ENCODE assay signal across 32 cellular contexts in the genomic region with DNA sequence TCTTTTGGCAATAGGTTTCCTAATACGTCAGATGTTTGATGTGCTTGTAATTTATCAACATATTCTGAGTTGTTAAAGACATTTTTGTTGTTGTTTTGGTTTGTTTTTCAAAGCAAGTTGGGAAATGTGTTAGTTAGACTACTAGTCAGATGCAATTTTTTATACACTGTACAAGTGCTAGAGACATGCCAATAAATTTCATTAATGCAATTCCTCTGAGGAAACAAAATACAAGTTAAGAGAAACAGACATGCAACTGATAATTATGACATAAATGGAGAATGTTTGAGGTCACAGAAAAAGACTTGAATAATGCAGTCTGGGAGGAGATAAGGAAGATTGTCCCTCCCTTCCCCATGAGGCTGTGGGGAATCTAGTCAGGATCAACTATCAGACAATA. TPM values are rescaled to one million over a fixed set of nuclear protein-coding genes. Genes with fewer than 3 reads are reported as not detected.
"Had no signal": no experiment of that assay in that cellular context is flagged by ENCODE, and none has a peak within 500 bp of the region (broad histone marks: within the 10 kb centered on the region; RNA-seq: fewer than 3 reads in every experiment).

No MANE protein-coding gene starts in this region.

- ATAC-seq: activated CD8-positive, alpha-beta T cell treated with anti-CD3 and anti-CD28 coated beads for 36 hours; activated T-cell treated with anti-CD3 and anti-CD28 coated beads, Interleukin-2, amount 50 U/mL, for 72 hours; activated T-helper 17 cell treated with anti-CD3 and anti-CD28 coated beads, Interleukin-2, amount 50 U/mL, for 72 hours had no signal

- H3K27ac ChIP-seq: PC-9 had no signal

- DNase-seq: activated CD4-positive, alpha-beta T cell treated with anti-CD3 and anti-CD28 coated beads, Interleukin-2, amount 10 ng/mL, durations not matched to agents 24 days and 14 days; activated CD4-positive, alpha-beta T cell treated with anti-CD3 and anti-CD28 coated beads, Interleukin-2, amount 50 U/mL, for 4 hours; activated CD8-positive, alpha-beta T cell treated with anti-CD3 and anti-CD28 coated beads for 36 hours; activated effector memory CD4-positive, alpha-beta T cell treated with anti-CD3 and anti-CD28 coated beads, Interleukin-2, amount 50 U/mL, for 16 hours; activated naive CD4-positive, alpha-beta T cell; activated naive CD4-positive, alpha-beta T cell treated with anti-CD3 and anti-CD28 coated beads, Interleukin-2, amount 50 U/mL, for 16 hours; activated naive CD8-positive, alpha-beta T cell treated with anti-CD3 and anti-CD28 coated beads for 36 hours; activated T-cell treated with anti-CD3 and anti-CD28 coated beads, Interleukin-2, amount 50 U/mL, for 1 hour; activated T-cell treated with anti-CD3 and anti-CD28 coated beads, Interleukin-2, amount 50 U/mL, for 72 hours; amniotic stem cell; aorta; Karpas-422; KBM-7; MG63; NCI-H1048; NCI-H1105 treated with DMSO at 0.1 percent for 48 hours; NCI-H1436; NCI-H1694; NCI-H1930; NCI-H2081 treated with DMSO at 0.1 percent for 48 hours; NCI-H510A; NCI-H526; NCI-H748 treated with DMSO at 0.1 percent for 48 hours; NK-92 treated with Interleukin-12 subunit alpha and Interleukin-12 subunit beta, amount 100 ng/mL, for 24 hours; PC-9; Right ventricle myocardium superior; T1000 had no signal

- H3K4me3 ChIP-seq: MG63, PC-9 had no signal

- H3K27me3 ChIP-seq: MG63 had no signal

RNA-seq across cellular contexts. Expression of gene OR51T1, which starts 5.9 kb away (rescaled TPM):
- total RNA-seq: activated CD4-positive, alpha-beta T cell treated with anti-CD3 and anti-CD28 coated beads, Interleukin-2, amount 10 ng/mL, durations not matched to agents 24 days and 14 days; activated CD8-positive, alpha-beta memory T cell treated with anti-CD3 and anti-CD28 coated beads for 36 hours; activated CD8-positive, alpha-beta T cell treated with anti-CD3 and anti-CD28 coated beads for 36 hours; activated naive CD8-positive, alpha-beta T cell treated with anti-CD3 and anti-CD28 coated beads for 36 hours; activated T-cell treated with anti-CD3 and anti-CD28 coated beads, Interleukin-2, amount 50 U/mL, for 72 hours; activated T-helper 17 cell treated with anti-CD3 and anti-CD28 coated beads, Interleukin-2, amount 50 U/mL, for 72 hours; aorta; cardiac septum; PC-9; Right ventricle myocardium superior; T-helper 1 cell treated with Interleukin-12 subunit alpha and Interleukin-12 subunit beta and Interleukin-4 antibody, amounts not matched to agents 30 ng/mL and 1 ng/mL, for 36 hours; T-helper 2 cell treated with Interferon-gamma antibody and Interleukin-4, amounts not matched to agents 100 ng/mL and 5 ng/mL, for 36 hours had no signal

RNA-seq across cellular contexts. Expression of gene OR51A7, which starts 16.0 kb away (rescaled TPM):
- total RNA-seq: activated CD4-positive, alpha-beta T cell treated with anti-CD3 and anti-CD28 coated beads, Interleukin-2, amount 10 ng/mL, durations not matched to agents 24 days and 14 days; activated CD8-positive, alpha-beta memory T cell treated with anti-CD3 and anti-CD28 coated beads for 36 hours; activated CD8-positive, alpha-beta T cell treated with anti-CD3 and anti-CD28 coated beads for 36 hours; activated naive CD8-positive, alpha-beta T cell treated with anti-CD3 and anti-CD28 coated beads for 36 hours; activated T-cell treated with anti-CD3 and anti-CD28 coated beads, Interleukin-2, amount 50 U/mL, for 72 hours; activated T-helper 17 cell treated with anti-CD3 and anti-CD28 coated beads, Interleukin-2, amount 50 U/mL, for 72 hours; aorta; cardiac septum; PC-9; Right ventricle myocardium superior; T-helper 1 cell treated with Interleukin-12 subunit alpha and Interleukin-12 subunit beta and Interleukin-4 antibody, amounts not matched to agents 30 ng/mL and 1 ng/mL, for 36 hours; T-helper 2 cell treated with Interferon-gamma antibody and Interleukin-4, amounts not matched to agents 100 ng/mL and 5 ng/mL, for 36 hours had no signal

RNA-seq across cellular contexts. Expression of gene OR51G2, which starts 31.6 kb away (rescaled TPM):
- total RNA-seq: activated CD4-positive, alpha-beta T cell treated with anti-CD3 and anti-CD28 coated beads, Interleukin-2, amount 10 ng/mL, durations not matched to agents 24 days and 14 days; activated CD8-positive, alpha-beta memory T cell treated with anti-CD3 and anti-CD28 coated beads for 36 hours; activated CD8-positive, alpha-beta T cell treated with anti-CD3 and anti-CD28 coated beads for 36 hours; activated naive CD8-positive, alpha-beta T cell treated with anti-CD3 and anti-CD28 coated beads for 36 hours; activated T-cell treated with anti-CD3 and anti-CD28 coated beads, Interleukin-2, amount 50 U/mL, for 72 hours; activated T-helper 17 cell treated with anti-CD3 and anti-CD28 coated beads, Interleukin-2, amount 50 U/mL, for 72 hours; aorta; cardiac septum; PC-9; Right ventricle myocardium superior; T-helper 1 cell treated with Interleukin-12 subunit alpha and Interleukin-12 subunit beta and Interleukin-4 antibody, amounts not matched to agents 30 ng/mL and 1 ng/mL, for 36 hours; T-helper 2 cell treated with Interferon-gamma antibody and Interleukin-4, amounts not matched to agents 100 ng/mL and 5 ng/mL, for 36 hours had no signal

RNA-seq across cellular contexts. Expression of gene OR51G1, which starts 36.5 kb away (rescaled TPM):
- total RNA-seq: activated CD4-positive, alpha-beta T cell treated with anti-CD3 and anti-CD28 coated beads, Interleukin-2, amount 10 ng/mL, durations not matched to agents 24 days and 14 days; activated CD8-positive, alpha-beta memory T cell treated with anti-CD3 and anti-CD28 coated beads for 36 hours; activated CD8-positive, alpha-beta T cell treated with anti-CD3 and anti-CD28 coated beads for 36 hours; activated naive CD8-positive, alpha-beta T cell treated with anti-CD3 and anti-CD28 coated beads for 36 hours; activated T-cell treated with anti-CD3 and anti-CD28 coated beads, Interleukin-2, amount 50 U/mL, for 72 hours; activated T-helper 17 cell treated with anti-CD3 and anti-CD28 coated beads, Interleukin-2, amount 50 U/mL, for 72 hours; aorta; cardiac septum; PC-9; Right ventricle myocardium superior; T-helper 1 cell treated with Interleukin-12 subunit alpha and Interleukin-12 subunit beta and Interleukin-4 antibody, amounts not matched to agents 30 ng/mL and 1 ng/mL, for 36 hours; T-helper 2 cell treated with Interferon-gamma antibody and Interleukin-4, amounts not matched to agents 100 ng/mL and 5 ng/mL, for 36 hours had no signal

RNA-seq across cellular contexts. Expression of gene OR51S1, which starts 38.6 kb away (rescaled TPM):
- total RNA-seq: activated CD4-positive, alpha-beta T cell treated with anti-CD3 and anti-CD28 coated beads, Interleukin-2, amount 10 ng/mL, durations not matched to agents 24 days and 14 days; activated CD8-positive, alpha-beta memory T cell treated with anti-CD3 and anti-CD28 coated beads for 36 hours; activated CD8-positive, alpha-beta T cell treated with anti-CD3 and anti-CD28 coated beads for 36 hours; activated naive CD8-positive, alpha-beta T cell treated with anti-CD3 and anti-CD28 coated beads for 36 hours; activated T-cell treated with anti-CD3 and anti-CD28 coated beads, Interleukin-2, amount 50 U/mL, for 72 hours; activated T-helper 17 cell treated with anti-CD3 and anti-CD28 coated beads, Interleukin-2, amount 50 U/mL, for 72 hours; aorta; cardiac septum; PC-9; Right ventricle myocardium superior; T-helper 1 cell treated with Interleukin-12 subunit alpha and Interleukin-12 subunit beta and Interleukin-4 antibody, amounts not matched to agents 30 ng/mL and 1 ng/mL, for 36 hours; T-helper 2 cell treated with Interferon-gamma antibody and Interleukin-4, amounts not matched to agents 100 ng/mL and 5 ng/mL, for 36 hours had no signal
